Comparison of ENCODE assay signal across 8 cellular contexts in the genomic region with DNA sequence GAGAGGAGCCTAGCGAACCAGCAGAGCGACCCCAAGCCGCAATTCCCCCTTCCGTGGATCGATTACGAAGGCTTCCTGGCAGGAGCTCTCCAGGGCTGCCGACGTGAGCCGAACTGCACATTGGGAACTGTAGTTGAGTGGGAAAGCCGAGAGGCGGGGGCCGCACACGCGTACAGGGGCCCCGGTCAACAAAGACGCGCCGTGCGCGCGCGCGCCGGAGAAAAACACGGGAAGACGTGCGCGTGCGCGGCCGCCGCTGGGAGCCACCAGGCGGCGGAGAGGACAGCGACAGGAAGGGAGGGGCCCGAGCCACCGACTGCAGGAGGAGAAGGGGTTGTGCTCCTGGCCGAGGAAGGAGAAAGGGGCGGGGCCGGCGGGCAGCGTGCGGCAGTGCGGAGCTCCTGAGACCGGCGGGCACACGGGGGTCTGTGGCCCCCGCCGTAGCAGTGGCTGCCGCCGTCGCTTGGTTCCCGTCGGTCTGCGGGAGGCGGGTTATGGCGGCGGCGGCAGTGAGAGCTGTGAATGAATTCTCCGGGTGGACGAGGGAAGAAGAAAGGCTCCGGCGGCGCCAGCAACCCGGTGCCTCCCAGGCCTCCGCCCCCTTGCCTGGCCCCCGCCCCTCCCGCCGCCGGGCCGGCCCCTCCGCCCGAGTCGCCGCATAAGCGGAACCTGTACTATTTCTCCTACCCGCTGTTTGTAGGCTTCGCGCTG. TPM values are rescaled to one million over a fixed set of nuclear protein-coding genes. Genes with fewer than 3 reads are reported as not detected.
A peak's percentile ranks its signal among the peaks of the same experiment; 100 is the strongest.
DNase-seq lines count a peak whose midpoint lies in the region; ATAC-seq, FAIRE-seq and TF ChIP-seq lines count a peak whose summit lies in the region.

A gene with protein sequence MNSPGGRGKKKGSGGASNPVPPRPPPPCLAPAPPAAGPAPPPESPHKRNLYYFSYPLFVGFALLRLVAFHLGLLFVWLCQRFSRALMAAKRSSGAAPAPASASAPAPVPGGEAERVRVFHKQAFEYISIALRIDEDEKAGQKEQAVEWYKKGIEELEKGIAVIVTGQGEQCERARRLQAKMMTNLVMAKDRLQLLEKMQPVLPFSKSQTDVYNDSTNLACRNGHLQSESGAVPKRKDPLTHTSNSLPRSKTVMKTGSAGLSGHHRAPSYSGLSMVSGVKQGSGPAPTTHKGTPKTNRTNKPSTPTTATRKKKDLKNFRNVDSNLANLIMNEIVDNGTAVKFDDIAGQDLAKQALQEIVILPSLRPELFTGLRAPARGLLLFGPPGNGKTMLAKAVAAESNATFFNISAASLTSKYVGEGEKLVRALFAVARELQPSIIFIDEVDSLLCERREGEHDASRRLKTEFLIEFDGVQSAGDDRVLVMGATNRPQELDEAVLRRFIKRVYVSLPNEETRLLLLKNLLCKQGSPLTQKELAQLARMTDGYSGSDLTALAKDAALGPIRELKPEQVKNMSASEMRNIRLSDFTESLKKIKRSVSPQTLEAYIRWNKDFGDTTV (plus strand): TSS at position 247 of the 711 bp plus-strand sequence. CDS start 276 bp downstream, at position 523.

- DNase-seq in GM12892 (ENCODE audit: insufficient read length), result peak; percentile 93
- DNase-seq in NCI-H1436 treated with DMSO at 0.1 percent for 48 hours (lab: John Stamatoyannopoulos, UW), result peak; percentile 95
- peak; percentile 91 to 97 (median 94) for DNase-seq in T-cell
- peak; percentile 98 for DNase-seq in cardiac septum (ENCODE audit: low spot score)
- DNase-seq in trophoblast cell, result peak; percentile 98 to 99
- DNase-seq in transverse colon, result peak; percentile 98

- H2AFZ ChIP-seq in trophoblast cell (ENCODE audit: insufficient read depth, low read length, poor library complexity), result peak within 1 kb of the TSS; percentile 91

- intact Hi-C loops in cardiac septum (cut with DNase I), result loop anchor here (1.0 to 2.0 kb wide), 3 partner anchors 25 to 102 kb away; partner anchors contain the start of genes DPY30 and SLC30A6
- intact Hi-C loops in transverse colon (cut with DNase I; ENCODE audit: low total_unique reads), result no loop called here

- in situ Hi-C loops in transverse colon (cut with MboI; ENCODE audit: low pct_ligation_motif_present in 1 of 4, low pct_unique_long_range_greater_than_20kb in 1 of 4, low sequenced_read_pairs in 3 of 4), result no loop called here

- H3K36me3 ChIP-seq in trophoblast cell (ENCODE audit: control insufficient read depth in 1 of 2, insufficient read depth in 2 of 2, low read length in 2 of 2), result peaks cover 0 to 3% of the 10 kb centered on the region in 2 experiments
- peaks cover 0 to 6% (median 0%) of the 10 kb centered on the region in 4 donors for H3K36me3 ChIP-seq in transverse colon

- peak within 1 kb of the TSS; percentile 94 for H2BK120ac ChIP-seq in trophoblast cell (ENCODE audit: insufficient read depth, low read length, poor library complexity)

- peak within 1 kb of the TSS; percentile 83 for H4K12ac ChIP-seq in trophoblast cell (ENCODE audit: low read depth, low read length)

- 0 to 1% (median 0%) methylated on average over 74 to 79 of the region's 79 CpGs for WGBS in adipose tissue, 3 donors
- no CpG with 5 or more reads among the region's 79 CpGs for WGBS in trophoblast cell (ENCODE audit: extremely low coverage, insufficient coverage, insufficient read length)
- WGBS in transverse colon (ENCODE audit: low coverage in 1 of 2), 2 donors, result 0 to 1% methylated on average over 1 to 57 of the region's 79 CpGs

- peak within 1 kb of the TSS; percentile 82 for H3K14ac ChIP-seq in trophoblast cell (ENCODE audit: low read length)

- peak; percentile 58 to 96 (median 69) for TF ChIP-seq CTCF in transverse colon (IDR thresholded peaks at IDR 0.05)

- peak; percentile 98 for FAIRE-seq in GM12892 (lab: Jason Lieb, UNC)

- peak within 1 kb of the TSS; percentile 74 for H3K18ac ChIP-seq in trophoblast cell (ENCODE audit: low read length)

- H3K27ac Mint-ChIP-seq in T-cell, result peak within 1 kb of the TSS; percentile 94 to 98

- H3K27ac ChIP-seq in adipose tissue (ENCODE audit: low read depth, low read length), result peak within 1 kb of the TSS; percentile 70
- peak within 1 kb of the TSS; percentile 88 for H3K27ac ChIP-seq in trophoblast cell (ENCODE audit: low read depth, low read length)
- H3K27ac ChIP-seq in transverse colon, result peak within 1 kb of the TSS; percentile 90 to 98 (median 96)

- peak within 1 kb of the TSS; percentile 95 for H2BK5ac ChIP-seq in trophoblast cell (ENCODE audit: low read depth, low read length, poor library complexity)

- H3K79me1 ChIP-seq in trophoblast cell (ENCODE audit: low read length), result peaks cover 8% of the 10 kb centered on the region

- H4K91ac ChIP-seq in trophoblast cell (ENCODE audit: low read depth, low read length), result peak within 1 kb of the TSS; percentile 88

- TF ChIP-seq EP300 in transverse colon (IDR thresholded peaks at IDR 0.05; ENCODE audit: low read depth), result no peak

- ATAC-seq in HG02852 (IDR thresholded peaks at IDR 0.05; ENCODE audit: unreplicated experiment) (peak; percentile 94), T-cell (replicated peaks in 1 of 4) (peak; percentile 88 to 92 (median 91))

- H3K4me2 ChIP-seq in trophoblast cell (ENCODE audit: low read length), result peak within 1 kb of the TSS; percentile 62

- no peaks in the 10 kb centered on the region for H3K27me3 Mint-ChIP-seq in T-cell

- H3K4me3 ChIP-seq in trophoblast cell (ENCODE audit: low read depth, low read length) (peak within 1 kb of the TSS; percentile 92), transverse colon (peak within 1 kb of the TSS; percentile 82 to 93 (median 84))

- H3K4ac ChIP-seq in trophoblast cell (ENCODE audit: low read depth, low read length), result peak within 1 kb of the TSS; percentile 72

- CTCF ChIA-PET in T-cell (lab: Charles Lee), result interaction anchor here (0.7 to 3.4 kb wide), 5 partner anchors 23 to 102 kb away, joined by 3 to 27 read pairs (median 3); partner anchors contain the start of genes DPY30 (in 1 of the 2) and SLC30A6 (in 1 of the 2)

- peaks cover 3% of the 10 kb centered on the region for H3K79me2 ChIP-seq in trophoblast cell (ENCODE audit: control insufficient read depth, insufficient read depth, low read length, poor library complexity)

- H3K27me3 ChIP-seq in trophoblast cell (ENCODE audit: insufficient read depth, low read length) (no peaks in the 10 kb centered on the region), transverse colon (no peaks in the 10 kb centered on the region)

- H3K36me3 Mint-ChIP-seq in T-cell, result peaks cover 4% of the 10 kb centered on the region

- POLR2A ChIA-PET in T-cell (lab: Charles Lee), result interaction anchor here (0.7 to 3.4 kb wide), 6 partner anchors 22 to 219 kb away, joined by 3 to 20 read pairs (median 4); partner anchors contain the start of genes DPY30 (in 2 of the 2) and SLC30A6 (in 1 of the 2)

- peak within 1 kb of the TSS; percentile 94 for H3K9ac ChIP-seq in trophoblast cell (ENCODE audit: low read length)

- no peak within 1 kb of the TSS for H2AK5ac ChIP-seq in trophoblast cell (ENCODE audit: low read length)

- no peaks in the 10 kb centered on the region for H3K9me3 Mint-ChIP-seq in T-cell

- H3K4me1 ChIP-seq in trophoblast cell (ENCODE audit: control insufficient read depth in 1 of 2, insufficient read depth in 2 of 2, low read length in 2 of 2) (no peaks in the 10 kb centered on the region), transverse colon (peaks cover 0 to 31% (median 14%) of the 10 kb centered on the region in 4 donors)

- H3K4me1 Mint-ChIP-seq in T-cell, result peaks cover 40 to 42% (median 42%) of the 10 kb centered on the region in 3 donors

- peak; percentile 79 for TF ChIP-seq POLR2A in GM12892 (IDR thresholded peaks at IDR 0.05; ENCODE audit: low read depth, low read length)
- peak; percentile 67 for TF ChIP-seq POLR2A in transverse colon (IDR thresholded peaks at IDR 0.05)

- H3K23ac ChIP-seq in trophoblast cell (ENCODE audit: low read length), result no peak within 1 kb of the TSS

- no peak within 1 kb of the TSS for H2BK12ac ChIP-seq in trophoblast cell (ENCODE audit: low read length)

- H3K4me3 Mint-ChIP-seq in T-cell, result peak within 1 kb of the TSS; percentile 97 to 99 (median 98)

- peak within 1 kb of the TSS; percentile 89 for H4K8ac ChIP-seq in trophoblast cell (ENCODE audit: low read depth, low read length)

- no peaks in the 10 kb centered on the region for H3K9me3 ChIP-seq in trophoblast cell (ENCODE audit: insufficient read depth, low read depth, low read length)
- H3K9me3 ChIP-seq in transverse colon, result no peaks in the 10 kb centered on the region

RNA-seq across cellular contexts. Expression of the gene that starts here (rescaled TPM):
- polyA plus RNA-seq in GM12892 (2012; ENCODE audit: missing spikeins), result 9.3 TPM
- total RNA-seq in T-cell (10 to 100 TPM; 17.7 to 21.9 (median 19.9) TPM), cardiac septum (8.1 TPM), transverse colon (10 to 100 TPM; 15.3 to 26.7 (median 21.2) TPM)
- 1 to 10 TPM; 2.8 to 5.2 (median 3.5) TPM for polyA plus RNA-seq in adipose tissue
- 26.0 and 26.6 TPM in 2 replicates for polyA plus RNA-seq in trophoblast cell (2013)

Comparison
In these comparisons a context has a peak if more than half of its experiments do, and no peak if none do; other contexts are left out.
1. Peak in every context shown above with its lines: DNase-seq, ATAC-seq, H3K4me3 ChIP-seq and H3K27ac ChIP-seq.